8 cellular contexts compared by ENCODE assay signal in genomic region chr18:48541026-48541746, GRCh38. TPM values are rescaled to one million over a fixed set of nuclear protein-coding genes. Genes with fewer than 3 reads are reported as not detected.
DNase-seq lines count a peak whose midpoint lies in the region; ATAC-seq and TF ChIP-seq lines count a peak whose summit lies in the region.

No MANE protein-coding gene starts in this region.

- peak overlapping the region; percentile 75 for H3K27ac ChIP-seq in angular gyrus (ENCODE audit: low read depth, low read length)
- peak overlapping the region; percentile 72 to 83 for H3K27ac ChIP-seq in ovary

- DNase-seq in AG20443 (ENCODE audit: low spot score) (peak; percentile 86), RPMI8226 (peak; percentile 78), left ventricle myocardium superior (peak; percentile 90), ovary (peak in 4 of 5 donors; percentile 65 to 84 (median 74))

- no peaks in the 10 kb centered on the region for H3K36me3 ChIP-seq in ovary

- H3K9me3 ChIP-seq in ovary: no peaks in the 10 kb centered on the region

- peaks cover 19% of the 10 kb centered on the region for H3K4me1 ChIP-seq in ovary (ENCODE audit: insufficient read depth)

- peak overlapping the region; percentile 75 for H3K4me3 ChIP-seq in ovary

- intact Hi-C loops in left ventricle myocardium superior (cut with micrococcal nuclease): loop anchor here (10.0 kb wide), 2 partner anchors 56 to 64 kb away; no protein-coding TSS in a partner anchor
- intact Hi-C loops in ovary (cut with DNase I): loop anchor here in 1 of 4 donors (5.0 kb wide), 1 partner anchor 121 kb away; no protein-coding TSS in a partner anchor

- 1% methylated on average over 52 to 62 of the region's 62 CpGs for WGBS in ovary, 3 donors

- no peak for TF ChIP-seq CTCF in ovary (IDR thresholded peaks at IDR 0.05)

- no peaks in the 10 kb centered on the region for H3K27me3 ChIP-seq in ovary

- TF ChIP-seq EP300 in ovary (IDR thresholded peaks at IDR 0.05): no peak

- no peak for TF ChIP-seq POLR2A in ovary (IDR thresholded peaks at IDR 0.05)

- ATAC-seq in GM18867 (IDR thresholded peaks at IDR 0.05; ENCODE audit: unreplicated experiment) (peak; percentile 45), HG03571 (IDR thresholded peaks at IDR 0.05; ENCODE audit: unreplicated experiment) (peak; percentile 41), left ventricle myocardium superior (peak; percentile 77), GM19328 (IDR thresholded peaks at IDR 0.05; ENCODE audit: unreplicated experiment) (no peak)

RNA-seq across cellular contexts. Expression of gene CTIF, which starts 2.4 kb away (rescaled TPM):
- total RNA-seq in left ventricle myocardium superior (59.9 TPM), ovary (10 to 100 TPM; 26.8 to 94.1 (median 82.3) TPM)
- 10 to 100 TPM; 18.5 to 43.1 TPM for polyA plus RNA-seq in ovary
